Comparison of ENCODE assay signal across 13 cellular contexts in genomic region chr18:29181151-29181901, GRCh38.
DNase-seq lines count a peak whose midpoint lies in the region; ATAC-seq and TF ChIP-seq lines count a peak whose summit lies in the region.
"Had no signal": no experiment of that assay in that cellular context is flagged by ENCODE, and none has a peak within 500 bp of the region (broad histone marks: within the 10 kb centered on the region; RNA-seq: fewer than 3 reads in every experiment).

No MANE protein-coding gene starts in this region.

- H3K18ac ChIP-seq in mesendoderm (ENCODE audit: low read length): no peak overlapping the region

- H3K56ac ChIP-seq in mesendoderm (ENCODE audit: low read length): no peak overlapping the region

- WGBS in mesendoderm (ENCODE audit: extremely low coverage, insufficient coverage, low lambda C conversion rate): no CpG with 5 or more reads among the region's 3 CpGs

- H3K27ac ChIP-seq in SJSA1 (peak overlapping the region; percentile 95), mesendoderm (ENCODE audit: low read depth, low read length) (no peak overlapping the region)

- H3K4me2 ChIP-seq in mesendoderm (ENCODE audit: low read length): no peak overlapping the region

- TF ChIP-seq CTCF in fibroblast of villous mesenchyme (IDR thresholded peaks at IDR 0.05; ENCODE audit: insufficient read depth, low read depth, low read length) (no peak), GM20000 (IDR thresholded peaks at IDR 0.05; ENCODE audit: extremely low read depth, missing control alignments) (no peak)

- no peak overlapping the region for H4K5ac ChIP-seq in mesendoderm (ENCODE audit: low read length)

- H3K4me1 ChIP-seq in SJSA1 (replicated peaks) (peaks cover 37% of the 10 kb centered on the region), mesendoderm (ENCODE audit: control insufficient read depth, low read depth, low read length) (no peaks in the 10 kb centered on the region)

- no peak overlapping the region for H2BK5ac ChIP-seq in mesendoderm (ENCODE audit: low read length)

- H3K79me2 ChIP-seq in mesendoderm (ENCODE audit: control insufficient read depth, insufficient read depth, low read length): no peaks in the 10 kb centered on the region

- no peaks in the 10 kb centered on the region for H3K79me1 ChIP-seq in mesendoderm (ENCODE audit: low read length)

- H3K9me3 ChIP-seq in SJSA1 (replicated peaks): no peaks in the 10 kb centered on the region

- H3K4ac ChIP-seq in mesendoderm (ENCODE audit: low read depth, low read length): no peak overlapping the region

- no peak overlapping the region for H3K23ac ChIP-seq in mesendoderm (ENCODE audit: low read length)

- H3K9ac ChIP-seq in mesendoderm (ENCODE audit: low read length): no peak overlapping the region

- H3K4me3 ChIP-seq in SJSA1 (no peak overlapping the region), fibroblast of villous mesenchyme (ENCODE audit: low read depth, low read length) (no peak overlapping the region), mesendoderm (ENCODE audit: low read length) (no peak overlapping the region)

- H4K8ac ChIP-seq in mesendoderm (ENCODE audit: low read depth, low read length): no peak overlapping the region

- DNase-seq in AG08396 (ENCODE audit: low spot score): peak; percentile 38
- peak; percentile 68 to 89 for DNase-seq in SJSA1 (ENCODE audit: low read depth in 1 of 2, low spot score in 2 of 2)
- DNase-seq in fibroblast of villous mesenchyme (ENCODE audit: low read depth): peak; percentile 89
- peak; percentile 74 for DNase-seq in non-pigmented ciliary epithelial cell (ENCODE audit: low read depth)
- no peak for DNase-seq in NCI-H82 treated with DMSO at 0.1 percent for 48 hours (lab: John Stamatoyannopoulos, UW; ENCODE audit: unreplicated experiment)
- no peak for DNase-seq in mesendoderm
- no peak for DNase-seq in GM20000 (ENCODE audit: low spot score)
- DNase-seq: activated B cell treated with CpG ODN at 0.5 μM for 24 hours; activated naive CD8-positive, alpha-beta T cell treated with anti-CD3 and anti-CD28 coated beads, Interleukin-2, amount 10 ng/mL, durations not matched to agents 7 days and 5 days; CD4-positive, alpha-beta memory T cell; NCI-H82 had no signal

- H2BK15ac ChIP-seq in mesendoderm (replicated peaks; ENCODE audit: low read depth): no peak overlapping the region

- no peaks in the 10 kb centered on the region for H3K36me3 ChIP-seq in SJSA1
- H3K36me3 ChIP-seq in mesendoderm (ENCODE audit: control insufficient read depth, insufficient read depth, low read length): no peaks in the 10 kb centered on the region

- no peak for ATAC-seq in HG03565 (IDR thresholded peaks at IDR 0.05; ENCODE audit: unreplicated experiment)
- ATAC-seq: stimulated activated effector memory CD8-positive, alpha-beta T cell treated with anti-CD3 and anti-CD28 coated beads, Interleukin-12 subunit alpha, Interleukin-12 subunit beta, amount 100 ng/mL, for 72 hours had no signal

- H2AK5ac ChIP-seq in mesendoderm (ENCODE audit: low read length): no peak overlapping the region

- no peaks in the 10 kb centered on the region for H3K27me3 ChIP-seq in SJSA1 (replicated peaks)
- no peaks in the 10 kb centered on the region for H3K27me3 ChIP-seq in mesendoderm (ENCODE audit: insufficient read depth, low read length, poor library complexity)

- H2BK120ac ChIP-seq in mesendoderm (ENCODE audit: low read depth, low read length): no peak overlapping the region

Comparison
In these comparisons a context has a peak if more than half of its experiments do, and no peak if none do; other contexts are left out.
1. DNase-seq: peak in AG08396 (single experiment), SJSA1 (2 of 2), fibroblast of villous mesenchyme (single experiment) and non-pigmented ciliary epithelial cell (single experiment); none in NCI-H82 treated with DMSO at 0.1 percent for 48 hours (single experiment), mesendoderm (single experiment) and GM20000 (single experiment).